In genomic region chr2:233131991-233132390, GRCh38 we compare ENCODE assay signal across 1 cellular context.
TF ChIP-seq lines count a peak whose summit lies in the region.

No MANE protein-coding gene starts in this region.

TF ChIP-seq in HCT116, 20 proteins besides CTCF, POLR2A, EP300 and RAD21 (continued from another document):
- TF ChIP-seq SRF (IDR thresholded peaks at IDR 0.05; ENCODE audit: low read depth): no peak
